27 cellular contexts compared by ENCODE assay signal in genomic region chr6:68473433-68474210, GRCh38.
DNase-seq lines count a peak whose midpoint lies in the region; FAIRE-seq and TF ChIP-seq lines count a peak whose summit lies in the region.
"Had no signal": no experiment of that assay in that cellular context is flagged by ENCODE, and none has a peak within 500 bp of the region (broad histone marks: within the 10 kb centered on the region; RNA-seq: fewer than 3 reads in every experiment).

No MANE protein-coding gene starts in this region.

- intact Hi-C loops in MCF 10A (cut with micrococcal nuclease), result no loop called here
- intact Hi-C loops in breast epithelium (cut with DNase I; ENCODE audit: low total_unique reads), result no loop called here

- TF ChIP-seq CTCF in MCF 10A (IDR thresholded peaks at IDR 0.05; ENCODE audit: unreplicated experiment), result no peak
- TF ChIP-seq CTCF in breast epithelium (IDR thresholded peaks at IDR 0.05), result no peak
- no peak for TF ChIP-seq CTCF in astrocyte (IDR thresholded peaks at IDR 0.05; ENCODE audit: insufficient read depth, low read depth, low read length)

- peak; percentile 10 for DNase-seq in MCF 10A (ENCODE audit: unreplicated experiment)
- DNase-seq in breast epithelium (ENCODE audit: low spot score in 2 of 2), result no peak
- DNase-seq in astrocyte (ENCODE audit: low read depth), result peak; percentile 0
- peak; percentile 3 for DNase-seq in iris pigment epithelial cell (ENCODE audit: low read depth)
- no peak for DNase-seq in NCI-H82 treated with DMSO at 0.1 percent for 48 hours (lab: John Stamatoyannopoulos, UW; ENCODE audit: unreplicated experiment)
- DNase-seq in NOMO-1 (lab: John Stamatoyannopoulos, UW; ENCODE audit: unreplicated experiment in 2 of 2), result no peak
- DNase-seq in AG20443 (ENCODE audit: low spot score), result no peak
- no peak for DNase-seq in HPDE6-E6E7 (ENCODE audit: extremely low spot score)
- DNase-seq: activated CD4-positive, alpha-beta T cell treated with anti-CD3 and anti-CD28 coated beads for 1 hour; activated CD8-positive, alpha-beta T cell treated with anti-CD3 and anti-CD28 coated beads for 36 hours; DMS53; H9; islet precursor cell; midbrain; NCI-H1436 treated with DMSO at 0.1 percent for 48 hours; NCI-H510A; pancreas; Peyer's patch; SIG-M5; stimulated activated CD4-positive, alpha-beta T cell treated with anti-CD3 and anti-CD28 coated beads, Interleukin-2, amount 100 ng/mL, for 24 hours; T-cell had no signal

- H3K4me3 Mint-ChIP-seq in MCF 10A (ENCODE audit: unreplicated experiment), result no peak overlapping the region
- H3K4me3 Mint-ChIP-seq in astrocyte (ENCODE audit: unreplicated experiment), result no peak overlapping the region
- H3K4me3 Mint-ChIP-seq: activated CD8-positive, alpha-beta T cell treated with anti-CD3 and anti-CD28 coated beads for 36 hours; activated naive CD4-positive, alpha-beta T cell treated with anti-CD3 and anti-CD28 coated beads, Interleukin-2, amount 50 U/mL, for 24 hours; activated T-helper 17 cell treated with anti-CD3 and anti-CD28 coated beads, Interleukin-2, amount 50 U/mL, for 72 hours; central memory CD8-positive, alpha-beta T cell; H9; natural killer cell treated with Interleukin-12 subunit alpha and Interleukin-12 subunit beta and Interleukin-15 and Interleukin-18, amount 100 ng/mL, for 72 hours; T-cell had no signal

- no peak overlapping the region for H3K4me2 ChIP-seq in astrocyte (ENCODE audit: low read length)

- no TSS peak for BruUV-seq in MCF 10A (replicated peaks; lab: Mats Ljungman, UMichigan)

- H3K27ac Mint-ChIP-seq in MCF 10A (ENCODE audit: low read depth, unreplicated experiment) (no peak overlapping the region), astrocyte (ENCODE audit: unreplicated experiment) (no peak overlapping the region)
- H3K27ac Mint-ChIP-seq: activated CD8-positive, alpha-beta T cell treated with anti-CD3 and anti-CD28 coated beads for 36 hours; activated naive CD4-positive, alpha-beta T cell treated with anti-CD3 and anti-CD28 coated beads, Interleukin-2, amount 50 U/mL, for 24 hours; activated T-helper 17 cell treated with anti-CD3 and anti-CD28 coated beads, Interleukin-2, amount 50 U/mL, for 72 hours; H9; natural killer cell treated with Interleukin-12 subunit alpha and Interleukin-12 subunit beta and Interleukin-15 and Interleukin-18, amount 100 ng/mL, for 72 hours; T-cell had no signal

- no peaks in the 10 kb centered on the region for H3K9me3 ChIP-seq in breast epithelium
- no peaks in the 10 kb centered on the region for H3K9me3 ChIP-seq in astrocyte (ENCODE audit: insufficient read depth, low read depth, low read length)
- H3K9me3 ChIP-seq: pancreas, Peyer's patch, right atrium auricular region, tibial nerve had no signal

- H4K20me1 ChIP-seq in astrocyte (ENCODE audit: insufficient read depth, low read length), result no peaks in the 10 kb centered on the region

- H3K4me3 ChIP-seq in breast epithelium, result no peak overlapping the region
- no peak overlapping the region for H3K4me3 ChIP-seq in astrocyte (ENCODE audit: insufficient read depth, low read depth, low read length)
- H3K4me3 ChIP-seq: pancreas, Peyer's patch, right atrium auricular region, tibial nerve had no signal

- no peak overlapping the region for H2AFZ ChIP-seq in astrocyte (ENCODE audit: low read depth, low read length)

- CTCF ChIA-PET in MCF 10A (lab: Yijun Ruan, JAX), result interaction anchor here (0.6 to 0.8 kb wide), 3 partner anchors 9 to 108 kb away, joined by 3 read pairs; no protein-coding TSS in a partner anchor

- H3K27me3 ChIP-seq in breast epithelium, result no peaks in the 10 kb centered on the region
- no peaks in the 10 kb centered on the region for H3K27me3 ChIP-seq in astrocyte (ENCODE audit: insufficient read depth, low read length)
- H3K27me3 ChIP-seq: pancreas, Peyer's patch, right atrium auricular region, tibial nerve had no signal

- H3K4me1 Mint-ChIP-seq in MCF 10A (ENCODE audit: insufficient read depth, unreplicated experiment), result no peaks in the 10 kb centered on the region
- H3K4me1 Mint-ChIP-seq in astrocyte (ENCODE audit: low read depth, unreplicated experiment), result peaks cover 4% of the 10 kb centered on the region
- H3K4me1 Mint-ChIP-seq: activated naive CD4-positive, alpha-beta T cell treated with anti-CD3 and anti-CD28 coated beads, Interleukin-2, amount 50 U/mL, for 24 hours; activated T-helper 17 cell treated with anti-CD3 and anti-CD28 coated beads, Interleukin-2, amount 50 U/mL, for 72 hours; central memory CD8-positive, alpha-beta T cell; T-cell had no signal

- POLR2A ChIA-PET in MCF 10A (lab: Yijun Ruan, JAX), result no interaction called here

- H3K27ac ChIP-seq in breast epithelium (no peak overlapping the region), astrocyte (ENCODE audit: low read depth, low read length) (no peak overlapping the region)
- H3K27ac ChIP-seq: pancreas, Peyer's patch, right atrium auricular region, tibial nerve had no signal

- H3K36me3 Mint-ChIP-seq in MCF 10A (ENCODE audit: insufficient read depth, unreplicated experiment), result no peaks in the 10 kb centered on the region
- H3K36me3 Mint-ChIP-seq in astrocyte (ENCODE audit: low read depth, unreplicated experiment), result no peaks in the 10 kb centered on the region
- H3K36me3 Mint-ChIP-seq: activated naive CD4-positive, alpha-beta T cell treated with anti-CD3 and anti-CD28 coated beads, Interleukin-2, amount 50 U/mL, for 24 hours; natural killer cell treated with Interleukin-12 subunit alpha and Interleukin-12 subunit beta and Interleukin-15 and Interleukin-18, amount 100 ng/mL, for 72 hours; T-cell had no signal

- H3K9me3 Mint-ChIP-seq in MCF 10A (ENCODE audit: unreplicated experiment) (no peaks in the 10 kb centered on the region), astrocyte (ENCODE audit: unreplicated experiment) (no peaks in the 10 kb centered on the region)
- H3K9me3 Mint-ChIP-seq: activated naive CD4-positive, alpha-beta T cell treated with anti-CD3 and anti-CD28 coated beads, Interleukin-2, amount 50 U/mL, for 24 hours; H9 had no signal

- H3K9ac ChIP-seq in astrocyte (ENCODE audit: low read length), result no peak overlapping the region

- H3K36me3 ChIP-seq in breast epithelium, result no peaks in the 10 kb centered on the region
- no peaks in the 10 kb centered on the region for H3K36me3 ChIP-seq in astrocyte (ENCODE audit: insufficient read depth, low read length)
- H3K36me3 ChIP-seq: pancreas, Peyer's patch, right atrium auricular region, tibial nerve had no signal

- H3K27me3 Mint-ChIP-seq in MCF 10A (ENCODE audit: insufficient read depth, unreplicated experiment) (no peaks in the 10 kb centered on the region), astrocyte (ENCODE audit: low read depth, unreplicated experiment) (no peaks in the 10 kb centered on the region)
- H3K27me3 Mint-ChIP-seq: activated CD8-positive, alpha-beta T cell treated with anti-CD3 and anti-CD28 coated beads for 36 hours; activated naive CD4-positive, alpha-beta T cell treated with anti-CD3 and anti-CD28 coated beads, Interleukin-2, amount 50 U/mL, for 24 hours; activated T-helper 17 cell treated with anti-CD3 and anti-CD28 coated beads, Interleukin-2, amount 50 U/mL, for 72 hours; central memory CD8-positive, alpha-beta T cell; natural killer cell treated with Interleukin-12 subunit alpha and Interleukin-12 subunit beta and Interleukin-15 and Interleukin-18, amount 100 ng/mL, for 72 hours; T-cell had no signal

- H3K4me1 ChIP-seq in breast epithelium, result no peaks in the 10 kb centered on the region
- no peaks in the 10 kb centered on the region for H3K4me1 ChIP-seq in astrocyte (ENCODE audit: insufficient read depth, low read length)
- H3K4me1 ChIP-seq: pancreas, Peyer's patch, right atrium auricular region, tibial nerve had no signal

- TF ChIP-seq POLR2A in breast epithelium (IDR thresholded peaks at IDR 0.05), result no peak

- FAIRE-seq in astrocyte (lab: Jason Lieb, UNC), result no peak
- FAIRE-seq: pancreas had no signal

- no peaks in the 10 kb centered on the region for H3K79me2 ChIP-seq in astrocyte (ENCODE audit: insufficient read depth, low read length)

Comparison
In these comparisons a context has a peak if more than half of its experiments do, and no peak if none do; other contexts are left out.
1. DNase-seq: peak in MCF 10A (single experiment), astrocyte (single experiment) and iris pigment epithelial cell (single experiment); none in breast epithelium (0 of 2), NCI-H82 treated with DMSO at 0.1 percent for 48 hours (single experiment), NOMO-1 (0 of 2), AG20443 (single experiment) and HPDE6-E6E7 (single experiment).